ENCODE assay signal across 19 cellular contexts in the genomic region with DNA sequence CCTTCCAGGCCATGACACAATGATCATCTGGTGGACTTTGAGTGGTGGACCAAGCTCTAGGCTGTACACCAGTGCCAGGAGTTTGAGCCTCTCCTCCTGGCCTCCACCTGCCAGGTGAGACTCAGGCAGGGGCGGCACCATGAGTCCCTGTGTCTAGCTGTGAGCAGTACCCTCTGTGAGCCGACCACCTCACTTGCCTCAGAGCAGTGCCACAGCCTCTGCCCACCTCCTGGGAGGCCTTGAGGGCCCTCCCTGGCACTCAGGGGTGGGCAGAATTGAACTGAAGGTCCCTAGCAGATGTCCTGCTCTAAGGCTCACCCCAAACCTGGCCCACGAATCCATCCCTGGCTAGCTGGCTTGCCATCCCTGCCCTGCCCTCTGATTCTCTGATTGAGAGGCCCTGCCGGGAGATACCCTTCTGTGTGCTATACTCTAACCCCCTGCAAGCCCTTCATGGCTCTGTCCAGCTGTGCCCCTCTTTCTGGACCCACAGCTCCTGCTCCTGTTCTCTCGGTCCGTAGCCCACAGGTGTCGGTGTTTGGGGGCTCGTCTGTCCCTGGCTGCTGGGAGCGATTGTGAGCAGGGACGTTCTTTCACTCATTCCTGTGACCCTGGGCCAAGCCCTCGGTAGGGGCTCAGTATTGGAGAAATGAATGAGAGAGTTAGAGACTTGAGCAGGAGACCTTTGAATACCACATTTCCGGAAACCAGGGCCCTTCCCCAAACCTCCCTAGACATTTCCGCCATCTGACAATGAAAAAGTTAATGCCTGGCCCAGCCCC.
"Had no signal": no experiment of that assay in that cellular context is flagged by ENCODE, and none has a peak within 500 bp of the region (broad histone marks: within the 10 kb centered on the region; RNA-seq: fewer than 3 reads in every experiment).

No MANE protein-coding gene starts in this region.

- H3K4me3 Mint-ChIP-seq: activated naive CD8-positive, alpha-beta T cell; naive B cell; neural crest cell; type B pancreatic cell had no signal

- H3K9me3 Mint-ChIP-seq: type B pancreatic cell had no signal

- H3K4me1 Mint-ChIP-seq: naive B cell had no signal

- H3K9me3 ChIP-seq: breast epithelium, lower lobe of right lung, ovary had no signal

- H3K36me3 ChIP-seq: breast epithelium, heart right ventricle, lower lobe of right lung, ovary had no signal

- H3K36me3 Mint-ChIP-seq: activated naive CD8-positive, alpha-beta T cell; naive B cell; type B pancreatic cell had no signal

- H3K4me1 ChIP-seq: breast epithelium, lower lobe of right lung, psoas muscle had no signal

- H3K27ac Mint-ChIP-seq: activated naive CD8-positive, alpha-beta T cell; naive B cell; type B pancreatic cell had no signal

- FAIRE-seq: keratinocyte had no signal

- H3K27ac ChIP-seq: breast epithelium, heart right ventricle, lower lobe of right lung, ovary, psoas muscle had no signal

- H3K4me3 ChIP-seq: breast epithelium, heart right ventricle, lower lobe of right lung, ovary, psoas muscle had no signal

- DNase-seq: activated CD4-positive, alpha-beta T cell treated with anti-CD3 and anti-CD28 coated beads for 1 hour; activated CD4-positive, alpha-beta T cell treated with anti-CD3 and anti-CD28 coated beads, Interleukin-2, amount 50 U/mL, for 1 hour; activated naive CD4-positive, alpha-beta T cell; cerebellar nuclear complex; cortex of kidney; heart right ventricle; lower lobe of right lung; mesendoderm; naive B cell; ovary; psoas muscle; stimulated activated CD4-positive, alpha-beta T cell treated with anti-CD3 and anti-CD28 coated beads, Interleukin-12 subunit alpha, Interleukin-12 subunit beta, amount 100 ng/mL, for 4 hours; stimulated activated CD4-positive, alpha-beta T cell treated with anti-CD3 and anti-CD28 coated beads, Interleukin-4, amount 100 ng/mL, for 4 hours; T-helper 9 cell had no signal

- ATAC-seq: lower lobe of right lung, psoas muscle had no signal

- H3K27me3 ChIP-seq: breast epithelium, ovary had no signal
